In genomic region chr19:11942008-11942842, GRCh38 we compare ENCODE assay signal across 21 cellular contexts.
"Had no signal": no experiment of that assay in that cellular context is flagged by ENCODE, and none has a peak within 500 bp of the region (broad histone marks: within the 10 kb centered on the region; RNA-seq: fewer than 3 reads in every experiment).

No MANE protein-coding gene starts in this region.

- H3K27me3 ChIP-seq: gastrocnemius medialis, heart right ventricle, neutrophil, spleen, stomach had no signal

- ATAC-seq: esophagus mucosa; gastrocnemius medialis; heart right ventricle; naive thymus-derived CD8-positive, alpha-beta T cell; psoas muscle; sciatic nerve; stimulated activated memory B cell treated with anti-CD40 and anti-IgM and Interleukin-4, amounts not matched to agents 10 μg/mL and 1 μg/mL and 100 μg/mL, for 72 hours had no signal

- DNase-seq: effector CD4-positive, alpha-beta T cell; gastrocnemius medialis; heart right ventricle; hypothalamus; kidney glomerular epithelial cell; mammary epithelial cell; psoas muscle; retina; spleen; stimulated activated CD4-positive, alpha-beta T cell treated with anti-CD3 and anti-CD28 coated beads, Interleukin-15, amount 100 ng/mL, for 24 hours; stimulated activated CD4-positive, alpha-beta T cell treated with anti-CD3 and anti-CD28 coated beads, Interleukin-1b, Interleukin-23, amount 100 ng/mL, for 48 hours; stimulated activated CD4-positive, alpha-beta T cell treated with anti-CD3 and anti-CD28 coated beads, Interleukin-4, amount 100 ng/mL, for 24 hours; stomach; trophoblast cell had no signal

- H3K4me3 ChIP-seq: coronary artery, heart right ventricle, psoas muscle, stomach had no signal

- H3K27ac Mint-ChIP-seq: stimulated activated memory B cell treated with anti-CD40 and anti-IgM and Interleukin-4, amounts not matched to agents 10 μg/mL and 1 μg/mL and 100 μg/mL, for 72 hours had no signal

- FAIRE-seq: islet of Langerhans had no signal

- H3K27me3 Mint-ChIP-seq: naive thymus-derived CD8-positive, alpha-beta T cell; stimulated activated memory B cell treated with anti-CD40 and anti-IgM and Interleukin-4, amounts not matched to agents 10 μg/mL and 1 μg/mL and 100 μg/mL, for 72 hours had no signal

- H3K4me1 ChIP-seq: gastrocnemius medialis, heart right ventricle, psoas muscle, spleen, stomach had no signal

- H3K4me3 Mint-ChIP-seq: stimulated activated memory B cell treated with anti-CD40 and anti-IgM and Interleukin-4, amounts not matched to agents 10 μg/mL and 1 μg/mL and 100 μg/mL, for 72 hours had no signal

- H3K27ac ChIP-seq: coronary artery, gastrocnemius medialis, heart right ventricle, neutrophil, psoas muscle, spleen, stomach had no signal
